Comparison of ENCODE assay signal across 8 cellular contexts in the genomic region with DNA sequence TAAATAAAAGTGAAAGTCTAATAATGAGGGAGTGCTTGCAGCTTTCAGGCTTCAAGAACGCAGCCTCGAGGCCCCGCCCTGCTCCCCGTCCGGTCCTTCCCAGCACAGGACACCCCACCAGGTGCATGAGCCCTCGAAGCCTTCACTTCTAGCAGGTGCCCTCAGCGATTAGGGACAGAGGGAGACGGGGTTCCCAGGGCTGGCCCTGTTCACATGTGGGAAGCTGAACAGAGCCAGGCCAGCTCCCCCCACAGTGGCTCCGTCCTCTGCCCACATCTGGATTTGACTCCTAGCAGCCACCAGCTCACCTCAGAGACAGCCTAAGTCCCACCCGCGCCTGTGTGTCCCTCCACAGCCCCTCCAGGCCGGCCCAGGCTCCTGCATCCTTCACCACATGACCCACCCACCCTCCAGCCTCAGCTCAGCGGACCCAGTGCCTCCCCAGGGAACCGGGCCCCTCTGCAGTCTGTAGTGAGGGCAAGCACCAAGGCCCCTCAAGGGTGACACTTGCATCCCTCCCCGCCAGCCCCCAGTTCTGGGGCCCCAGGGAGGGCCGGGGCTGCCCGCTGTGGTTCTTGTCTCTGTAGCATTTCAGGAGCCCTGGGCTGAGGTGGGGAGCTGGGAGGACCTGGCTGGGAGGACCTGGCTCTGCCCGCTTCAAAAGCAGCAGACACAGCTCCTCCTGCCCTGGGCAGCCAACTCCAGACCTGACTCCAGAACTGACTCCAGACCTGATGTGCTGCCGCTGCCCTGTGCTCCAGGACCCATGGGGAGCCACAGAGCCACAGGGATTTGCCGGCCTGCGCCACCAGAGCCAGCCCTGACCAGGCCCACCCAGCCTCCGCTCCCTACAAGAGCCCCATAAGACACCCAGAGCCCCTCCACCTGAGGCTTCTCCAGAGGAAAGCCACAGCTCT. TPM values are rescaled to one million over a fixed set of nuclear protein-coding genes. Genes with fewer than 3 reads are reported as not detected.
A peak's percentile ranks its signal among the peaks of the same experiment; 100 is the strongest.
DNase-seq lines count a peak whose midpoint lies in the region; ATAC-seq and TF ChIP-seq lines count a peak whose summit lies in the region.

No MANE protein-coding gene starts in this region.

- 64 to 87% (median 69%) methylated on average over 11 to 22 of the region's 22 CpGs for WGBS in adrenal gland, 4 donors
- 67% methylated on average over 22 of the region's 22 CpGs for WGBS in liver

- H3K79me2 ChIP-seq in KMS-11 (ENCODE audit: insufficient read depth, low read depth) = no peaks in the 10 kb centered on the region

- no peak for TF ChIP-seq POLR2A in adrenal gland (IDR thresholded peaks at IDR 0.05)

- H4K20me1 ChIP-seq in KMS-11 (ENCODE audit: insufficient read depth) = no peaks in the 10 kb centered on the region

- no peak overlapping the region for H2AFZ ChIP-seq in KMS-11 (ENCODE audit: low read depth)

- intact Hi-C loops in adrenal gland (cut with DNase I) = no loop called here

- H3K27ac Mint-ChIP-seq in stimulated activated naive CD8-positive, alpha-beta T cell treated with anti-CD3 and anti-CD28 coated beads, Interleukin-15, amount 100 ng/mL, for 72 hours = peak overlapping the region; percentile 91 to 97

- H3K27ac ChIP-seq in AG04450 (ENCODE audit: low read depth, low read length) = peak overlapping the region; percentile 90
- H3K27ac ChIP-seq in KMS-11 = no peak overlapping the region
- peak overlapping the region; percentile 86 to 99 (median 91) for H3K27ac ChIP-seq in adrenal gland
- H3K27ac ChIP-seq in liver (ENCODE audit: low read depth in 1 of 2, low read length in 2 of 2) = peak overlapping the region; percentile 83 to 91

- peak overlapping the region; percentile 71 for H3K4me3 ChIP-seq in AG04450 (ENCODE audit: low read depth, low read length)
- no peak overlapping the region for H3K4me3 ChIP-seq in KMS-11 (IDR thresholded peaks at IDR 0.05; ENCODE audit: insufficient read depth, low read depth, low read length)
- H3K4me3 ChIP-seq in adrenal gland = peak overlapping the region in 3 of 4 donors; percentile 26 to 69 (median 53)
- peak overlapping the region; percentile 20 to 65 (median 49) for H3K4me3 ChIP-seq in liver (ENCODE audit: low read depth in 1 of 3, low read length in 3 of 3)

- H3K36me3 ChIP-seq in KMS-11 (ENCODE audit: insufficient read depth) = no peaks in the 10 kb centered on the region
- H3K36me3 ChIP-seq in adrenal gland (replicated peaks in 1 of 2) = peaks cover 0 to 31% of the 10 kb centered on the region in 2 donors
- peaks cover 4 to 17% (median 11%) of the 10 kb centered on the region in 4 donors for H3K36me3 ChIP-seq in liver (ENCODE audit: control insufficient read depth in 4 of 4, insufficient read depth in 3 of 4, low read depth in 1 of 4, low read length in 3 of 4)

- POLR2A ChIA-PET in AG04450 (lab: Yijun Ruan, JAX) = interaction anchor here (0.6 to 1.6 kb wide), 5 partner anchors 18 to 138 kb away, joined by 3 to 5 read pairs (median 4); a partner anchor contains a TSS

- H3K4me1 ChIP-seq in KMS-11 (ENCODE audit: low read depth, poor library complexity, severe bottlenecking) (peaks cover 6% of the 10 kb centered on the region), adrenal gland (replicated peaks in 1 of 2) (peaks cover 33 to 66% of the 10 kb centered on the region in 2 donors), liver (ENCODE audit: control insufficient read depth in 4 of 4, insufficient read depth in 4 of 4, low read length in 3 of 4) (peaks cover 0 to 4% (median 0%) of the 10 kb centered on the region in 4 donors)

- ATAC-seq in stimulated activated naive CD8-positive, alpha-beta T cell treated with anti-CD3 and anti-CD28 coated beads, Interleukin-15, amount 100 ng/mL, for 72 hours = no peak
- no peak for ATAC-seq in HG03097 (IDR thresholded peaks at IDR 0.05; ENCODE audit: low FRiP score, unreplicated experiment)

- no peaks in the 10 kb centered on the region for H3K27me3 ChIP-seq in AG04450 (ENCODE audit: control insufficient read depth, insufficient read depth, low read length)
- H3K27me3 ChIP-seq in KMS-11 (ENCODE audit: insufficient read depth, low read depth) = no peaks in the 10 kb centered on the region
- H3K27me3 ChIP-seq in adrenal gland = no peaks in the 10 kb centered on the region
- H3K27me3 ChIP-seq in liver (ENCODE audit: control insufficient read depth in 4 of 4, insufficient read depth in 4 of 4, low read length in 3 of 4) = no peaks in the 10 kb centered on the region

- TF ChIP-seq RAD21 in liver (IDR thresholded peaks at IDR 0.05) = no peak

- peak overlapping the region; percentile 68; the same call in 1 of the 2 replicates for H3K9ac ChIP-seq in KMS-11
- H3K9ac ChIP-seq in liver (ENCODE audit: low read depth in 1 of 2, low read length in 2 of 2) = peak overlapping the region; percentile 36 to 58

- peak overlapping the region; percentile 92 for H3K4me2 ChIP-seq in KMS-11

- H3K9me3 ChIP-seq in AG04450 (ENCODE audit: control insufficient read depth, insufficient read depth, low read length) = peaks cover 8% of the 10 kb centered on the region; the same call in 1 of the 2 replicates
- no peaks in the 10 kb centered on the region for H3K9me3 ChIP-seq in adrenal gland (replicated peaks in 1 of 3)
- no peaks in the 10 kb centered on the region for H3K9me3 ChIP-seq in liver (ENCODE audit: control insufficient read depth in 4 of 4, low read length in 3 of 4)

- DNase-seq in AG04450 (ENCODE audit: low read depth, low spot score) (no peak), adrenal gland (no peak), HuH-7.5 (ENCODE audit: low spot score) (no peak), NCI-H69 (lab: John Stamatoyannopoulos, UW) (no peak)
- peak; percentile 41 to 46 for DNase-seq in stimulated activated naive CD8-positive, alpha-beta T cell treated with anti-CD3 and anti-CD28 coated beads, Interleukin-15, amount 100 ng/mL, for 72 hours

- no peaks in the 10 kb centered on the region for H3K27me3 Mint-ChIP-seq in stimulated activated naive CD8-positive, alpha-beta T cell treated with anti-CD3 and anti-CD28 coated beads, Interleukin-15, amount 100 ng/mL, for 72 hours

- H3K4me3 Mint-ChIP-seq in stimulated activated naive CD8-positive, alpha-beta T cell treated with anti-CD3 and anti-CD28 coated beads, Interleukin-15, amount 100 ng/mL, for 72 hours = peak overlapping the region; percentile 87 to 90

- H3K4me1 Mint-ChIP-seq in stimulated activated naive CD8-positive, alpha-beta T cell treated with anti-CD3 and anti-CD28 coated beads, Interleukin-15, amount 100 ng/mL, for 72 hours = peaks cover 65% of the 10 kb centered on the region

- TF ChIP-seq CTCF in AG04450 (IDR thresholded peaks at IDR 0.05; ENCODE audit: low read depth, low read length) = no peak
- no peak for TF ChIP-seq CTCF in KMS-11 (conservative IDR thresholded peaks at IDR 0.05; ENCODE audit: low read depth, low read length)
- no peak for TF ChIP-seq CTCF in adrenal gland (IDR thresholded peaks at IDR 0.05)
- no peak for TF ChIP-seq CTCF in liver (IDR thresholded peaks at IDR 0.05; ENCODE audit: low read depth, low read length, missing input control)

- H3K9me3 Mint-ChIP-seq in stimulated activated naive CD8-positive, alpha-beta T cell treated with anti-CD3 and anti-CD28 coated beads, Interleukin-15, amount 100 ng/mL, for 72 hours = no peaks in the 10 kb centered on the region

- CTCF ChIA-PET in AG04450 (lab: Charles Lee) = interaction anchor here (0.5 to 1.6 kb wide), 4 partner anchors 63 to 625 kb away, joined by 3 to 6 read pairs (median 4); no protein-coding TSS in a partner anchor

TF ChIP-seq in liver, 16 proteins besides CTCF, POLR2A, EP300 and RAD21:
- TF ChIP-seq FOXA1 (IDR thresholded peaks at IDR 0.05) = no peak

RNA-seq across cellular contexts. Expression of a gene that starts 27.3 kb away (rescaled TPM):
- polyA plus RNA-seq in AG04450 (2011; rRNA removed) (627 and 865 TPM in 2 replicates), adrenal gland (1,000 to 10,000 TPM in 2 of 3 donors, 100 to 1,000 TPM in 1; 420 to 1,267 (median 1,035) TPM), liver (100 to 1,000 TPM; 447 to 558 TPM)
- 393 and 553 TPM in 2 replicates for polyA minus RNA-seq in AG04450 (2011; rRNA and poly(A)+ RNA removed)
- total RNA-seq in adrenal gland (1,000 to 10,000 TPM in 1 of 8 donors, 100 to 1,000 TPM in 7; 385 to 1,424 (median 704) TPM), liver (100 to 1,000 TPM; 122 to 149 TPM)

RNA-seq across cellular contexts. Expression of a gene that starts 35.9 kb away (rescaled TPM):
- polyA plus RNA-seq in AG04450 (2011; rRNA removed) = 140 and 172 TPM in 2 replicates
- polyA minus RNA-seq in AG04450 (2011; rRNA and poly(A)+ RNA removed) = 200 and 274 TPM in 2 replicates
- total RNA-seq in adrenal gland = 100 to 1,000 TPM in 7 of 8 donors, 10 to 100 TPM in 1; 94.0 to 231 (median 171) TPM
- polyA plus RNA-seq in adrenal gland = 100 to 1,000 TPM in 2 of 3 donors, 10 to 100 TPM in 1; 74.7 to 132 (median 109) TPM
- total RNA-seq in liver = 100 to 1,000 TPM in 1 of 2 donors, 10 to 100 TPM in 1; 51.8 to 168 TPM
- polyA plus RNA-seq in liver = 100 to 1,000 TPM; 175 to 211 TPM

RNA-seq across cellular contexts. Expression of a gene that starts 43.0 kb away (rescaled TPM):
- polyA plus RNA-seq in AG04450 (2011; rRNA removed) (9.9 and 14.2 TPM in 2 replicates), adrenal gland (100 to 1,000 TPM in 1 of 3 donors, 10 to 100 TPM in 2; 13.6 to 118 (median 84.2) TPM), liver (10 to 100 TPM in 1 of 2 donors, 1 to 10 TPM in 1; 2.2 to 19.1 TPM)
- 25.9 and 28.8 TPM in 2 replicates for polyA minus RNA-seq in AG04450 (2011; rRNA and poly(A)+ RNA removed)
- total RNA-seq in adrenal gland (100 to 1,000 TPM in 3 of 8 donors, 10 to 100 TPM in 5; 33.0 to 176 (median 77.2) TPM), liver (10 to 100 TPM; 11.0 to 25.0 TPM)

Comparison
In these comparisons a context has a peak if more than half of its experiments do, and no peak if none do; other contexts are left out.
1. DNase-seq: peak in stimulated activated naive CD8-positive, alpha-beta T cell treated with anti-CD3 and anti-CD28 coated beads, Interleukin-15, amount 100 ng/mL, for 72 hours (2 of 2); none in AG04450 (single experiment), adrenal gland (0 of 7), HuH-7.5 (single experiment) and NCI-H69 (single experiment).